ENCODE assay signal across 22 cellular contexts in genomic region chr4:139958738-139959096, GRCh38.
A peak's percentile ranks its signal among the peaks of the same experiment; 100 is the strongest.
DNase-seq lines count a peak whose midpoint lies in the region; FAIRE-seq and TF ChIP-seq lines count a peak whose summit lies in the region.
"Had no signal": no experiment of that assay in that cellular context is flagged by ENCODE, and none has a peak within 500 bp of the region (broad histone marks: within the 10 kb centered on the region; RNA-seq: fewer than 3 reads in every experiment).

No MANE protein-coding gene starts in this region.

- no peak for TF ChIP-seq CTCF in D721Med (IDR thresholded peaks at IDR 0.05; ENCODE audit: insufficient read depth, missing control alignments)
- no peak for TF ChIP-seq CTCF in GM13976 (IDR thresholded peaks at IDR 0.05; ENCODE audit: borderline replicate concordance, control extremely low read depth, extremely low read depth, insufficient read depth, missing control alignments)

- peak; percentile 25 for FAIRE-seq in D721Med (lab: Jason Lieb, UNC)
- FAIRE-seq: HTR-8/SVneo had no signal

- in situ Hi-C loops in GM13976 (cut with MboI; ENCODE audit: low sequenced_read_pairs, unreplicated experiment): no loop called here

- peak; percentile 2 for DNase-seq in DMS53 (lab: John Stamatoyannopoulos, UW)
- no peak for DNase-seq in DMS53 treated with DMSO at 0.1 percent for 48 hours (lab: John Stamatoyannopoulos, UW; ENCODE audit: unreplicated experiment)
- DNase-seq in D721Med (ENCODE audit: insufficient read length, low spot score): no peak
- peak; percentile 43 for DNase-seq in NCI-H345 treated with DMSO at 0.1 percent for 48 hours (lab: John Stamatoyannopoulos, UW; ENCODE audit: unreplicated experiment)
- peak; percentile 60 for DNase-seq in glomerular endothelial cell (ENCODE audit: extremely low read depth, low read depth, low spot score)
- DNase-seq in KG1 (lab: John Stamatoyannopoulos, UW): no peak
- DNase-seq in GM13976 (ENCODE audit: low spot score): no peak
- DNase-seq in NCI-H82 (lab: John Stamatoyannopoulos, UW): no peak
- DNase-seq: activated CD4-positive, alpha-beta T cell treated with anti-CD3 and anti-CD28 coated beads, Interleukin-2, amount 50 U/mL, for 48 hours; activated CD8-positive, alpha-beta memory T cell treated with anti-CD3 and anti-CD28 coated beads, Interleukin-2, amount 50 U/mL, for 48 hours; aorta; CD4-positive, alpha-beta memory T cell; central memory CD4-positive, alpha-beta T cell; foreskin keratinocyte; Kasumi-1; left lung; NCI-H226; Peyer's patch; right cardiac atrium; stimulated activated CD4-positive, alpha-beta T cell treated with anti-CD3 and anti-CD28 coated beads, Interleukin-4, amount 100 ng/mL, for 1 hour; T-helper 1 cell had no signal

Comparison
In these comparisons a context has a peak if more than half of its experiments do, and no peak if none do; other contexts are left out.
1. DNase-seq: peak in DMS53 (single experiment), NCI-H345 treated with DMSO at 0.1 percent for 48 hours (single experiment) and glomerular endothelial cell (single experiment); none in DMS53 treated with DMSO at 0.1 percent for 48 hours (single experiment), D721Med (single experiment), KG1 (single experiment), GM13976 (single experiment) and NCI-H82 (single experiment).